ENCODE assay signal across 7 cellular contexts in genomic region chr2:38748857-38749804, GRCh38. TPM values are rescaled to one million over a fixed set of nuclear protein-coding genes. Genes with fewer than 3 reads are reported as not detected.
DNase-seq lines count a peak whose midpoint lies in the region; ATAC-seq, FAIRE-seq and TF ChIP-seq lines count a peak whose summit lies in the region.

No MANE protein-coding gene starts in this region.

- intact Hi-C loops in HCT116 (cut with micrococcal nuclease), result no loop called here

- H3K4me3 ChIP-seq in HCT116 (replicated peaks in 1 of 2; ENCODE audit: low read depth in 1 of 2, low read length in 2 of 2) (peak overlapping the region; percentile 76 to 100), fibroblast of the aortic adventitia (ENCODE audit: low read depth, low read length) (peak overlapping the region; percentile 100), skeletal muscle satellite cell (ENCODE audit: low read length) (peak overlapping the region; percentile 98)

- no peak overlapping the region; the same call in 1 of the 2 replicates for H3K27ac ChIP-seq in HCT116 (ENCODE audit: low read depth, low read length)

- H3K79me2 ChIP-seq in HCT116 (ENCODE audit: insufficient read depth, low read length), result peaks cover 70% of the 10 kb centered on the region

- no peaks in the 10 kb centered on the region for H3K27me3 ChIP-seq in HCT116 (ENCODE audit: insufficient read depth, low read length)
- H3K27me3 ChIP-seq in skeletal muscle satellite cell (ENCODE audit: control insufficient read depth, insufficient read depth, low read length), result no peaks in the 10 kb centered on the region

- RAD21 ChIA-PET in HCT116 (lab: Charles Lee; ENCODE audit: low non-redundant PET in 1 of 2, low total read pairs in 2 of 2, uncharacterized antibody in 2 of 2, unreplicated experiment in 2 of 2), result interaction anchor here in 1 of 2 experiments (0.5 kb wide), 1 partner anchor 1353 kb away, joined by 3 read pairs; no protein-coding TSS in a partner anchor

- ATAC-seq in HCT116, result no peak
- ATAC-seq in SK-N-SH treated with all-trans-retinoic acid at 6 μM for 48 hours, result no peak
- ATAC-seq in GM18502 (IDR thresholded peaks at IDR 0.05; ENCODE audit: poor library complexity, unreplicated experiment), result no peak
- no peak for ATAC-seq in GM18867 (IDR thresholded peaks at IDR 0.05; ENCODE audit: unreplicated experiment)

- no peak overlapping the region for H2AFZ ChIP-seq in HCT116 (ENCODE audit: low read depth, low read length, poor library complexity, severe bottlenecking)

- no peaks in the 10 kb centered on the region for H3K9me3 ChIP-seq in HCT116 (ENCODE audit: control insufficient read depth in 1 of 2, insufficient read depth in 1 of 2, low read depth in 1 of 2, low read length in 2 of 2)
- no peaks in the 10 kb centered on the region for H3K9me3 ChIP-seq in skeletal muscle satellite cell (replicated peaks; ENCODE audit: low read length)

- no TSS peak for BruUV-seq in HCT116 (replicated peaks; lab: Mats Ljungman, UMichigan)

- H3K4me1 ChIP-seq in HCT116 (ENCODE audit: control insufficient read depth in 1 of 2, insufficient read depth in 2 of 2, low read length in 2 of 2), result peaks cover 9 to 17% of the 10 kb centered on the region in 2 experiments
- peaks cover 37% of the 10 kb centered on the region for H3K4me1 ChIP-seq in skeletal muscle satellite cell (ENCODE audit: control insufficient read depth, insufficient read depth, low read length)

- peak overlapping the region; percentile 92 for H3K4me2 ChIP-seq in HCT116 (ENCODE audit: low read length)
- H3K4me2 ChIP-seq in skeletal muscle satellite cell (ENCODE audit: low read length), result peak overlapping the region; percentile 96

- TF ChIP-seq RAD21 in HCT116 (IDR thresholded peaks at IDR 0.05; ENCODE audit: low read depth), result no peak

- H3K9ac ChIP-seq in HCT116 (ENCODE audit: low read length) (peak overlapping the region; percentile 95), skeletal muscle satellite cell (ENCODE audit: low read depth, low read length) (peak overlapping the region; percentile 95)

- no peaks in the 10 kb centered on the region for H3K9me2 ChIP-seq in HCT116 (ENCODE audit: insufficient read depth)

- peaks cover 64% of the 10 kb centered on the region; the same call in 1 of the 2 replicates for H4K20me1 ChIP-seq in HCT116 (ENCODE audit: insufficient read depth)

- DNase-seq in HCT116 (ENCODE audit: low read depth, low spot score) (no peak), fibroblast of the aortic adventitia (ENCODE audit: low read depth) (no peak), frontal cortex (ENCODE audit: low spot score in 2 of 2) (no peak)

- no peak for FAIRE-seq in frontal cortex (lab: Jason Lieb, UNC)

- TF ChIP-seq CTCF in HCT116 (IDR thresholded peaks at IDR 0.05 in 2 of 3, conservative IDR thresholded peaks at IDR 0.05 in 1 of 3; ENCODE audit: borderline replicate concordance in 1 of 3, insufficient read depth in 1 of 3, low read depth in 2 of 3, low read length in 2 of 3) (no peak), fibroblast of the aortic adventitia (IDR thresholded peaks at IDR 0.05; ENCODE audit: insufficient read depth, low read length) (no peak)

- H3K36me3 ChIP-seq in HCT116 (ENCODE audit: control insufficient read depth in 1 of 2, insufficient read depth in 2 of 2, low read length in 2 of 2) (peaks cover 54 to 65% of the 10 kb centered on the region in 2 experiments), skeletal muscle satellite cell (ENCODE audit: insufficient read depth, low read length) (peaks cover 60% of the 10 kb centered on the region)

- POLR2A ChIA-PET in HCT116 (lab: Charles Lee), result no interaction called here

- TF ChIP-seq POLR2A in HCT116 (IDR thresholded peaks at IDR 0.05; ENCODE audit: borderline replicate concordance, extremely low read depth, insufficient read depth, insufficient read length), result no peak

- CTCF ChIA-PET in HCT116 (lab: Charles Lee), result no interaction called here

TF ChIP-seq in HCT116, 20 proteins besides CTCF, POLR2A, EP300 and RAD21:
- TF ChIP-seq ZNF274 (IDR thresholded peaks at IDR 0.05; ENCODE audit: low read depth, low read length) (no peak), POLR2AphosphoS5 (IDR thresholded peaks at IDR 0.05; ENCODE audit: low read depth, low read length) (peak; percentile 18; the same call in 1 of the 2 replicates)

TF ChIP-seq in SK-N-SH treated with all-trans-retinoic acid at 6 μM for 48 hours, 23 proteins besides CTCF, POLR2A, EP300 and RAD21:
- TF ChIP-seq ISL1 (CRISPR knock-in tag; IDR thresholded peaks at IDR 0.05), result no peak
- TF ChIP-seq ESRRG (CRISPR knock-in tag; IDR thresholded peaks at IDR 0.05), result no peak
- TF ChIP-seq POU6F1 (CRISPR knock-in tag; IDR thresholded peaks at IDR 0.05; ENCODE audit: borderline replicate concordance, low read depth), result 0 out of 2 replicates have a peak, but pooled peaks have one; percentile 5
- TF ChIP-seq SNAI2 (CRISPR knock-in tag; IDR thresholded peaks at IDR 0.05), result no peak
- TF ChIP-seq BACH2 (CRISPR knock-in tag; IDR thresholded peaks at IDR 0.05; ENCODE audit: borderline replicate concordance), result no peak
- no peak for TF ChIP-seq ZNF8 (CRISPR knock-in tag; IDR thresholded peaks at IDR 0.05)
TF ChIP-seq in SK-N-SH treated with all-trans-retinoic acid at 6 μM for 48 hours: peak in this region for 1.

RNA-seq across cellular contexts. Expression of gene SRSF7, which starts 2.0 kb away (rescaled TPM):
- 215 TPM for total RNA-seq in HCT116 (2021; ENCODE audit: unreplicated experiment)
- 176 and 196 TPM in 2 replicates for polyA plus RNA-seq in HCT116 (2012)
- 92.1 and 126 TPM in 2 replicates for total RNA-seq in fibroblast of the aortic adventitia (ENCODE audit: low replicate concordance)
- total RNA-seq in skeletal muscle satellite cell (2012; rRNA removed), result 134 and 142 TPM in 2 replicates
- total RNA-seq in frontal cortex, result 120 TPM

RNA-seq across cellular contexts. Expression of gene GEMIN6, which starts 28.9 kb away (rescaled TPM):
- total RNA-seq in HCT116 (2021; ENCODE audit: unreplicated experiment), result 23.1 TPM
- polyA plus RNA-seq in HCT116 (2012), result 6.1 and 8.7 TPM in 2 replicates
- 5.7 and 8.4 TPM in 2 replicates for total RNA-seq in fibroblast of the aortic adventitia (ENCODE audit: low replicate concordance)
- 11.4 and 13.9 TPM in 2 replicates for total RNA-seq in skeletal muscle satellite cell (2012; rRNA removed)
- total RNA-seq in frontal cortex, result 14.7 TPM
